In genomic region chr19:55451522-55452380, GRCh38 we compare ENCODE assay signal across 10 cellular contexts. TPM values are rescaled to one million over a fixed set of nuclear protein-coding genes. Genes with fewer than 3 reads are reported as not detected.
DNase-seq lines count a peak whose midpoint lies in the region; ATAC-seq, FAIRE-seq and TF ChIP-seq lines count a peak whose summit lies in the region.
"Had no signal": no experiment of that assay in that cellular context is flagged by ENCODE, and none has a peak within 500 bp of the region (broad histone marks: within the 10 kb centered on the region; RNA-seq: fewer than 3 reads in every experiment).

No MANE protein-coding gene starts in this region.

- no peak for FAIRE-seq in frontal cortex (lab: Jason Lieb, UNC)
- FAIRE-seq: bronchial epithelial cell had no signal

- H3K4me3 Mint-ChIP-seq in stimulated activated effector memory CD8-positive, alpha-beta T cell treated with anti-CD3 and anti-CD28 coated beads, Interleukin-12 subunit alpha, Interleukin-12 subunit beta, amount 100 ng/mL, for 72 hours = peak overlapping the region; percentile 49

- H4K20me1 ChIP-seq in SU-DHL-6 (ENCODE audit: low read depth, low read length) = no peaks in the 10 kb centered on the region

- no peak overlapping the region for H2AFZ ChIP-seq in SU-DHL-6 (ENCODE audit: low read depth, low read length, severe bottlenecking)

- H3K79me2 ChIP-seq in SU-DHL-6 (ENCODE audit: insufficient read depth, low read length) = no peaks in the 10 kb centered on the region

- no peak overlapping the region for H3K27ac Mint-ChIP-seq in stimulated activated effector memory CD8-positive, alpha-beta T cell treated with anti-CD3 and anti-CD28 coated beads, Interleukin-12 subunit alpha, Interleukin-12 subunit beta, amount 100 ng/mL, for 72 hours

- TF ChIP-seq CTCF in SU-DHL-6 (IDR thresholded peaks at IDR 0.05; ENCODE audit: insufficient read depth, low read length, poor library complexity, severe bottlenecking) (no peak), lower leg skin (IDR thresholded peaks at IDR 0.05) (no peak)

- H3K4me3 ChIP-seq in SU-DHL-6 (ENCODE audit: insufficient read depth, low read length, poor library complexity, severe bottlenecking) (no peak overlapping the region), lower leg skin (ENCODE audit: low read depth, poor library complexity, severe bottlenecking) (no peak overlapping the region)

- no peaks in the 10 kb centered on the region for H3K36me3 ChIP-seq in SU-DHL-6 (ENCODE audit: low read length)

- DNase-seq in NCI-H524 (lab: John Stamatoyannopoulos, UW) (peak; percentile 50 to 72), NCI-H524 treated with DMSO at 0.1 percent for 48 hours (lab: John Stamatoyannopoulos, UW) (no peak), frontal cortex (ENCODE audit: low spot score in 2 of 2) (peak; percentile 63 to 77), lower leg skin (ENCODE audit: low spot score in 2 of 2) (no peak)
- no peak for DNase-seq in stimulated activated effector memory CD8-positive, alpha-beta T cell treated with anti-CD3 and anti-CD28 coated beads, Interleukin-12 subunit alpha, Interleukin-12 subunit beta, amount 100 ng/mL, for 72 hours (ENCODE audit: low spot score in 2 of 2)
- DNase-seq: RPMI8226 had no signal

- peaks cover 20% of the 10 kb centered on the region; the same call in 1 of the 2 replicates for H3F3A ChIP-seq in SU-DHL-6 (ENCODE audit: insufficient read depth)

- H3K27me3 ChIP-seq in SU-DHL-6 (ENCODE audit: low read length) = no peaks in the 10 kb centered on the region

- WGBS in lower leg skin, 2 donors = 1% methylated on average over 57 to 67 of the region's 82 CpGs

- H3K4me1 Mint-ChIP-seq in stimulated activated effector memory CD8-positive, alpha-beta T cell treated with anti-CD3 and anti-CD28 coated beads, Interleukin-12 subunit alpha, Interleukin-12 subunit beta, amount 100 ng/mL, for 72 hours = peaks cover 6% of the 10 kb centered on the region

- no peak overlapping the region for H3K27ac ChIP-seq in SU-DHL-6 (ENCODE audit: low read depth, low read length)

- no peaks in the 10 kb centered on the region for H3K9me2 ChIP-seq in SU-DHL-6 (replicated peaks; ENCODE audit: insufficient read depth, low read length)

- H3K36me3 Mint-ChIP-seq in stimulated activated effector memory CD8-positive, alpha-beta T cell treated with anti-CD3 and anti-CD28 coated beads, Interleukin-12 subunit alpha, Interleukin-12 subunit beta, amount 100 ng/mL, for 72 hours = no peaks in the 10 kb centered on the region

- H3K9ac ChIP-seq in SU-DHL-6 (ENCODE audit: low read length) = no peak overlapping the region; the same call in 1 of the 2 replicates

- H3K4me2 ChIP-seq in SU-DHL-6 (ENCODE audit: low read depth, low read length, poor library complexity, severe bottlenecking) = peak overlapping the region; percentile 40

- no peaks in the 10 kb centered on the region for H3K9me3 Mint-ChIP-seq in stimulated activated effector memory CD8-positive, alpha-beta T cell treated with anti-CD3 and anti-CD28 coated beads, Interleukin-12 subunit alpha, Interleukin-12 subunit beta, amount 100 ng/mL, for 72 hours

- H3K9me3 ChIP-seq in SU-DHL-6 (ENCODE audit: insufficient read depth, low read length) = no peaks in the 10 kb centered on the region

- intact Hi-C loops in lower leg skin (cut with DNase I; ENCODE audit: low total_unique reads) = no loop called here

- no peak for TF ChIP-seq POLR2A in lower leg skin (IDR thresholded peaks at IDR 0.05)

- no peak for ATAC-seq in stimulated activated effector memory CD8-positive, alpha-beta T cell treated with anti-CD3 and anti-CD28 coated beads, Interleukin-12 subunit alpha, Interleukin-12 subunit beta, amount 100 ng/mL, for 72 hours
- ATAC-seq in HG03378 (IDR thresholded peaks at IDR 0.05; ENCODE audit: unreplicated experiment) = no peak
- no peak for ATAC-seq in GM18520 (IDR thresholded peaks at IDR 0.05; ENCODE audit: unreplicated experiment)

RNA-seq across cellular contexts. Expression of gene SHISA7, which starts 8.7 kb away (rescaled TPM):
- total RNA-seq in frontal cortex (4.5 TPM), lower leg skin (under 1 TPM in 1 of 4 donors, not detected in 3; 0.10 TPM)
- total RNA-seq: bronchial epithelial cell had no signal

RNA-seq across cellular contexts. Expression of gene ISOC2, which starts 9.7 kb away (rescaled TPM):
- 12.2 TPM for total RNA-seq in frontal cortex
- 10 to 100 TPM; 31.0 to 73.1 (median 66.4) TPM for total RNA-seq in lower leg skin

RNA-seq across cellular contexts. Expression of gene C19orf85, which starts 12.8 kb away (rescaled TPM):
- total RNA-seq in frontal cortex = not detected
- total RNA-seq in lower leg skin = not detected
- total RNA-seq: bronchial epithelial cell had no signal

RNA-seq across cellular contexts. Expression of gene ZNF628, which starts 24.7 kb away (rescaled TPM):
- 0.41 TPM for total RNA-seq in frontal cortex
- total RNA-seq in lower leg skin = 10 to 100 TPM in 3 of 4 donors, 1 to 10 TPM in 1; 5.4 to 17.9 (median 12.2) TPM

RNA-seq across cellular contexts. Expression of gene NAT14, which starts 33.2 kb away (rescaled TPM):
- total RNA-seq in frontal cortex = 18.8 TPM
- total RNA-seq in lower leg skin = 1 to 10 TPM; 2.5 to 5.3 (median 4.1) TPM

Comparison
In these comparisons a context has a peak if more than half of its experiments do, and no peak if none do; other contexts are left out.
1. DNase-seq: peak in NCI-H524 (2 of 2) and frontal cortex (2 of 2); none in NCI-H524 treated with DMSO at 0.1 percent for 48 hours (single experiment), stimulated activated effector memory CD8-positive, alpha-beta T cell treated with anti-CD3 and anti-CD28 coated beads, Interleukin-12 subunit alpha, Interleukin-12 subunit beta, amount 100 ng/mL, for 72 hours (0 of 2) and lower leg skin (0 of 2).